In genomic region chr6:155544677-155545076, GRCh38 we compare ENCODE assay signal across 1 cellular context.
TF ChIP-seq lines count a peak whose summit lies in the region.

No MANE protein-coding gene starts in this region.

TF ChIP-seq in HepG2, 621 proteins besides CTCF, POLR2A, EP300 and RAD21 (continued from another document):
- TF ChIP-seq, protein P1, sequence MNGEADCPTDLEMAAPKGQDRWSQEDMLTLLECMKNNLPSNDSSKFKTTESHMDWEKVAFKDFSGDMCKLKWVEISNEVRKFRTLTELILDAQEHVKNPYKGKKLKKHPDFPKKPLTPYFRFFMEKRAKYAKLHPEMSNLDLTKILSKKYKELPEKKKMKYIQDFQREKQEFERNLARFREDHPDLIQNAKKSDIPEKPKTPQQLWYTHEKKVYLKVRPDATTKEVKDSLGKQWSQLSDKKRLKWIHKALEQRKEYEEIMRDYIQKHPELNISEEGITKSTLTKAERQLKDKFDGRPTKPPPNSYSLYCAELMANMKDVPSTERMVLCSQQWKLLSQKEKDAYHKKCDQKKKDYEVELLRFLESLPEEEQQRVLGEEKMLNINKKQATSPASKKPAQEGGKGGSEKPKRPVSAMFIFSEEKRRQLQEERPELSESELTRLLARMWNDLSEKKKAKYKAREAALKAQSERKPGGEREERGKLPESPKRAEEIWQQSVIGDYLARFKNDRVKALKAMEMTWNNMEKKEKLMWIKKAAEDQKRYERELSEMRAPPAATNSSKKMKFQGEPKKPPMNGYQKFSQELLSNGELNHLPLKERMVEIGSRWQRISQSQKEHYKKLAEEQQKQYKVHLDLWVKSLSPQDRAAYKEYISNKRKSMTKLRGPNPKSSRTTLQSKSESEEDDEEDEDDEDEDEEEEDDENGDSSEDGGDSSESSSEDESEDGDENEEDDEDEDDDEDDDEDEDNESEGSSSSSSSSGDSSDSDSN (CRISPR knock-in tag; IDR thresholded peaks at IDR 0.05), result no peak
- TF ChIP-seq HIVEP1 (CRISPR knock-in tag; IDR thresholded peaks at IDR 0.05), result no peak
- peak; percentile 24 for TF ChIP-seq ZFP36 (IDR thresholded peaks at IDR 0.05; ENCODE audit: borderline replicate concordance, low read depth, low read length, partially characterized antibody)
- no peak for TF ChIP-seq FOXP1 (IDR thresholded peaks at IDR 0.05)
- no peak for TF ChIP-seq FOXP1 (CRISPR knock-in tag; IDR thresholded peaks at IDR 0.05)
- no peak for TF ChIP-seq GATAD1 (CRISPR knock-in tag; IDR thresholded peaks at IDR 0.05)
- no peak for TF ChIP-seq PRPF4 (IDR thresholded peaks at IDR 0.05; ENCODE audit: low read depth, low read length, poor library complexity, severe bottlenecking)
- TF ChIP-seq, protein P2, sequence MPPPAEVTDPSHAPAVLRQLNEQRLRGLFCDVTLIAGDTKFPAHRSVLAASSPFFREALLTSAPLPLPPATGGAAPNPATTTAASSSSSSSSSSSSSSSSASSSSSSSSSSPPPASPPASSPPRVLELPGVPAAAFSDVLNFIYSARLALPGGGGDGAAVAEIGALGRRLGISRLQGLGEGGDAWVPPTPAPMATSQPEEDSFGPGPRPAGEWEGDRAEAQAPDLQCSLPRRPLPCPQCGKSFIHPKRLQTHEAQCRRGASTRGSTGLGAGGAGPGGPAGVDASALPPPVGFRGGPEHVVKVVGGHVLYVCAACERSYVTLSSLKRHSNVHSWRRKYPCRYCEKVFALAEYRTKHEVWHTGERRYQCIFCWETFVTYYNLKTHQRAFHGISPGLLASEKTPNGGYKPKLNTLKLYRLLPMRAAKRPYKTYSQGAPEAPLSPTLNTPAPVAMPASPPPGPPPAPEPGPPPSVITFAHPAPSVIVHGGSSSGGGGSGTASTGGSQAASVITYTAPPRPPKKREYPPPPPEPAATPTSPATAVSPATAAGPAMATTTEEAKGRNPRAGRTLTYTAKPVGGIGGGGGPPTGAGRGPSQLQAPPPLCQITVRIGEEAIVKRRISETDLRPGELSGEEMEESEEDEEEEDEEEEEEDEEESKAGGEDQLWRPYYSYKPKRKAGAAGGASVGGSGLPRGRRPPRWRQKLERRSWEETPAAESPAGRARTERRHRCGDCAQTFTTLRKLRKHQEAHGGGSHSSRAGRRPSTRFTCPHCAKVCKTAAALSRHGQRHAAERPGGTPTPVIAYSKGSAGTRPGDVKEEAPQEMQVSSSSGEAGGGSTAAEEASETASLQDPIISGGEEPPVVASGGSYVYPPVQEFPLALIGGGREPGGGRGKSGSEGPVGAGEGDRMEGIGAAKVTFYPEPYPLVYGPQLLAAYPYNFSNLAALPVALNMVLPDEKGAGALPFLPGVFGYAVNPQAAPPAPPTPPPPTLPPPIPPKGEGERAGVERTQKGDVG (CRISPR knock-in tag; IDR thresholded peaks at IDR 0.05; ENCODE audit: borderline replicate concordance), result peak; percentile 30; the same call in 1 of the 2 replicates
